16 cellular contexts compared by ENCODE assay signal in the genomic region with DNA sequence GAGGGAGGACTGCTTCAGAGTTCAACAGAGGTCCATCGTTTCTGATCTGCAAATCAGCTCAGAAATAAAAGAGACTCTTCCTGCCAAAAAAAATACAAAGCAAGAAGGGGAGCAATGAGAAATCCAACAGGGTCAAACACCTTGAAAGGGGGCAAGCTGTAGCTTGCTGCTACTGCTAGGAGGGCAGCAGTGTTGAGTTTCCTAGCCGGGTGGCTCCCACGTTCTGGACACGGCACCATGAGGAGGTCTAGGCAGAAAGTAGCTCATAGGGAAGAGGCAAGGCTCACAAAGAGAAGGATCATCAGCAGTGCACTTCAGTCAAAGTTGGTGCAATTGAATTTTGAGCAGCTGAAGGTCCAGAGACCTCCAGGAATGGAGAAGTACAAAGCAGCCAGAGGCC.
DNase-seq lines count a peak whose midpoint lies in the region; ATAC-seq and TF ChIP-seq lines count a peak whose summit lies in the region.
"Had no signal": no experiment of that assay in that cellular context is flagged by ENCODE, and none has a peak within 500 bp of the region (broad histone marks: within the 10 kb centered on the region; RNA-seq: fewer than 3 reads in every experiment).

No MANE protein-coding gene starts in this region.

- H3K9me3 Mint-ChIP-seq in activated CD4-positive, alpha-beta T cell treated with anti-CD3 and anti-CD28 coated beads for 36 hours (ENCODE audit: low read depth) = no peaks in the 10 kb centered on the region
- H3K9me3 Mint-ChIP-seq in dendritic cell treated with granulocyte-macrophage colony-stimulating factor and Interleukin-4, amounts not matched to agents 40 ng/mL and 50 ng/mL, for 4 days = no peaks in the 10 kb centered on the region
- H3K9me3 Mint-ChIP-seq: endodermal cell, GM23338 had no signal

- H3K27ac ChIP-seq in OCI-LY1 (ENCODE audit: low read depth, low read length, poor library complexity, severe bottlenecking) (peak overlapping the region; percentile 90), psoas muscle (peak overlapping the region; percentile 90)
- H3K27ac ChIP-seq: 22Rv1 had no signal

- TF ChIP-seq CTCF in OCI-LY1 (IDR thresholded peaks at IDR 0.05; ENCODE audit: low read length) = no peak
- no peak for TF ChIP-seq CTCF in psoas muscle (IDR thresholded peaks at IDR 0.05)

- DNase-seq in activated CD4-positive, alpha-beta T cell treated with anti-CD3 and anti-CD28 coated beads for 36 hours = no peak
- no peak for DNase-seq in activated CD4-positive, alpha-beta T cell treated with anti-CD3 and anti-CD28 coated beads, Interleukin-2, amount 50 U/mL, for 4 hours
- DNase-seq in psoas muscle (no peak), SHP77 treated with DMSO at 0.1 percent for 48 hours (lab: John Stamatoyannopoulos, UW) (no peak), KBM-7 (no peak)
- DNase-seq: endodermal cell; GDM1; mucosa of descending colon; NCI-H2227 treated with DMSO at 0.1 percent for 48 hours; stimulated activated CD4-positive, alpha-beta T cell treated with anti-CD3 and anti-CD28 coated beads, Interleukin-4, amount 100 ng/mL, for 24 hours; stimulated activated naive CD4-positive, alpha-beta T cell had no signal

- no peak overlapping the region for H3K4me3 Mint-ChIP-seq in activated CD4-positive, alpha-beta T cell treated with anti-CD3 and anti-CD28 coated beads for 36 hours
- H3K4me3 Mint-ChIP-seq in dendritic cell treated with granulocyte-macrophage colony-stimulating factor and Interleukin-4, amounts not matched to agents 40 ng/mL and 50 ng/mL, for 4 days = no peak overlapping the region
- H3K4me3 Mint-ChIP-seq: endodermal cell, GM23338 had no signal

- peak overlapping the region; percentile 46 for H3K4me3 ChIP-seq in OCI-LY1 (ENCODE audit: low read depth, low read length, poor library complexity, severe bottlenecking)
- peak overlapping the region; percentile 40 for H3K4me3 ChIP-seq in psoas muscle
- H3K4me3 ChIP-seq: GM23338, mucosa of descending colon had no signal

- H3K9me3 ChIP-seq in OCI-LY1 (ENCODE audit: low read length) (no peaks in the 10 kb centered on the region), psoas muscle (no peaks in the 10 kb centered on the region)
- H3K9me3 ChIP-seq: mucosa of descending colon had no signal

- H3K36me3 ChIP-seq in OCI-LY1 (ENCODE audit: insufficient read depth, low read length) (peaks cover 5% of the 10 kb centered on the region), psoas muscle (ENCODE audit: insufficient read depth in 1 of 2, low read depth in 1 of 2) (no peaks in the 10 kb centered on the region)

- H3K79me2 ChIP-seq in OCI-LY1 (ENCODE audit: insufficient read depth, low read length) = peaks cover 99% of the 10 kb centered on the region

- H3K27ac Mint-ChIP-seq in activated CD4-positive, alpha-beta T cell treated with anti-CD3 and anti-CD28 coated beads for 36 hours = peak overlapping the region; percentile 86
- H3K27ac Mint-ChIP-seq in dendritic cell treated with granulocyte-macrophage colony-stimulating factor and Interleukin-4, amounts not matched to agents 40 ng/mL and 50 ng/mL, for 4 days = peak overlapping the region; percentile 35
- H3K27ac Mint-ChIP-seq: endodermal cell, GM23338 had no signal

- intact Hi-C loops in activated CD4-positive, alpha-beta T cell treated with anti-CD3 and anti-CD28 coated beads for 36 hours (cut with DNase I, micrococcal nuclease) = no loop called here
- intact Hi-C loops in dendritic cell treated with granulocyte-macrophage colony-stimulating factor and Interleukin-4, amounts not matched to agents 40 ng/mL and 50 ng/mL, for 4 days (cut with micrococcal nuclease) = no loop called here
- intact Hi-C loops in psoas muscle (cut with DNase I) = loop anchor here in 1 of 2 donors (10.0 kb wide), 1 partner anchor 246 kb away; no protein-coding TSS in a partner anchor

- peak overlapping the region; percentile 39 for H3K9ac ChIP-seq in OCI-LY1 (ENCODE audit: low read length)

- in situ Hi-C loops in KBM-7 (cut with MboI; ENCODE audit: low pct_unique_long_range_greater_than_20kb, low sequenced_read_pairs) = no loop called here

- H3K27me3 ChIP-seq in OCI-LY1 (ENCODE audit: insufficient read depth, low read length) (no peaks in the 10 kb centered on the region), psoas muscle (ENCODE audit: insufficient read depth in 3 of 3, low read length in 2 of 3) (no peaks in the 10 kb centered on the region)

- H3K4me1 ChIP-seq in OCI-LY1 (ENCODE audit: insufficient read depth, low read length, severe bottlenecking) = peaks cover 100% of the 10 kb centered on the region
- peaks cover 93% of the 10 kb centered on the region for H3K4me1 ChIP-seq in psoas muscle

- H3K9me2 ChIP-seq in OCI-LY1 (ENCODE audit: low read depth, low read length) = no peaks in the 10 kb centered on the region

- H2AFZ ChIP-seq in OCI-LY1 (ENCODE audit: low read length) = no peak overlapping the region
- H2AFZ ChIP-seq: GM23338 had no signal

- POLR2A ChIA-PET in activated CD4-positive, alpha-beta T cell treated with anti-CD3 and anti-CD28 coated beads for 36 hours (lab: Charles Lee) = no interaction called here

- CTCF ChIA-PET in activated CD4-positive, alpha-beta T cell treated with anti-CD3 and anti-CD28 coated beads for 36 hours (lab: Charles Lee) = interaction anchor here (1.5 kb wide), 1 partner anchor 10 kb away, joined by 5 read pairs; no protein-coding TSS in a partner anchor

- H3K4me1 Mint-ChIP-seq in activated CD4-positive, alpha-beta T cell treated with anti-CD3 and anti-CD28 coated beads for 36 hours = peaks cover 93% of the 10 kb centered on the region
- H3K4me1 Mint-ChIP-seq in dendritic cell treated with granulocyte-macrophage colony-stimulating factor and Interleukin-4, amounts not matched to agents 40 ng/mL and 50 ng/mL, for 4 days (ENCODE audit: low read depth) = peaks cover 73% of the 10 kb centered on the region

- H3K36me3 Mint-ChIP-seq in activated CD4-positive, alpha-beta T cell treated with anti-CD3 and anti-CD28 coated beads for 36 hours (ENCODE audit: low read depth) = peaks cover 8% of the 10 kb centered on the region
- H3K36me3 Mint-ChIP-seq in dendritic cell treated with granulocyte-macrophage colony-stimulating factor and Interleukin-4, amounts not matched to agents 40 ng/mL and 50 ng/mL, for 4 days (ENCODE audit: low read depth) = peaks cover 5% of the 10 kb centered on the region

- H3K27me3 Mint-ChIP-seq in activated CD4-positive, alpha-beta T cell treated with anti-CD3 and anti-CD28 coated beads for 36 hours = no peaks in the 10 kb centered on the region
- H3K27me3 Mint-ChIP-seq in dendritic cell treated with granulocyte-macrophage colony-stimulating factor and Interleukin-4, amounts not matched to agents 40 ng/mL and 50 ng/mL, for 4 days = no peaks in the 10 kb centered on the region

- H3K4me2 ChIP-seq in OCI-LY1 (ENCODE audit: low read length) = peak overlapping the region; percentile 68
- H3K4me2 ChIP-seq: GM23338 had no signal

- H4K20me1 ChIP-seq in OCI-LY1 (ENCODE audit: insufficient read depth, low read length) = no peaks in the 10 kb centered on the region

- 52 to 64% (median 53%) methylated on average over 4 of the region's 4 CpGs for WGBS in psoas muscle, 3 donors

- ATAC-seq in activated CD4-positive, alpha-beta T cell treated with anti-CD3 and anti-CD28 coated beads for 36 hours = no peak
- ATAC-seq in psoas muscle = no peak
- ATAC-seq in HG03196 (IDR thresholded peaks at IDR 0.05; ENCODE audit: unreplicated experiment) = no peak
- ATAC-seq: GM23338, mucosa of descending colon had no signal

- H3F3A ChIP-seq in OCI-LY1 (ENCODE audit: insufficient read depth, low read length) = peaks cover 4% of the 10 kb centered on the region; the same call in 1 of the 2 replicates
